ENCODE assay signal across 1 cellular context in genomic region chr20:18380908-18381529, GRCh38.
TF ChIP-seq lines count a peak whose summit lies in the region.

No MANE protein-coding gene starts in this region.

TF ChIP-seq in HepG2, 621 proteins besides CTCF, POLR2A, EP300 and RAD21 (continued from another document):
- TF ChIP-seq ZNF639 (CRISPR knock-in tag; conservative IDR thresholded peaks at IDR 0.05): no peak
- peak; percentile 58 for TF ChIP-seq SMC3 (IDR thresholded peaks at IDR 0.05; ENCODE audit: low read length)
- no peak for TF ChIP-seq ZNF17 (CRISPR knock-in tag; IDR thresholded peaks at IDR 0.05)
- TF ChIP-seq ZNF607 (CRISPR knock-in tag; IDR thresholded peaks at IDR 0.05; ENCODE audit: borderline replicate concordance): no peak
- TF ChIP-seq ZNF260 (CRISPR knock-in tag; IDR thresholded peaks at IDR 0.05; ENCODE audit: borderline replicate concordance, low read depth): no peak
- no peak for TF ChIP-seq ZNF251 (CRISPR knock-in tag; IDR thresholded peaks at IDR 0.05)
- TF ChIP-seq ZNF570 (CRISPR knock-in tag; IDR thresholded peaks at IDR 0.05; ENCODE audit: borderline replicate concordance): no peak
- TF ChIP-seq ZBTB1 (CRISPR knock-in tag; IDR thresholded peaks at IDR 0.05; ENCODE audit: borderline replicate concordance): no peak
- no peak for TF ChIP-seq ZNF773 (CRISPR knock-in tag; IDR thresholded peaks at IDR 0.05; ENCODE audit: borderline replicate concordance)
- TF ChIP-seq HIVEP1 (CRISPR knock-in tag; IDR thresholded peaks at IDR 0.05): no peak
- no peak for TF ChIP-seq ZNF263 (CRISPR knock-in tag; IDR thresholded peaks at IDR 0.05)
- TF ChIP-seq, protein P1, sequence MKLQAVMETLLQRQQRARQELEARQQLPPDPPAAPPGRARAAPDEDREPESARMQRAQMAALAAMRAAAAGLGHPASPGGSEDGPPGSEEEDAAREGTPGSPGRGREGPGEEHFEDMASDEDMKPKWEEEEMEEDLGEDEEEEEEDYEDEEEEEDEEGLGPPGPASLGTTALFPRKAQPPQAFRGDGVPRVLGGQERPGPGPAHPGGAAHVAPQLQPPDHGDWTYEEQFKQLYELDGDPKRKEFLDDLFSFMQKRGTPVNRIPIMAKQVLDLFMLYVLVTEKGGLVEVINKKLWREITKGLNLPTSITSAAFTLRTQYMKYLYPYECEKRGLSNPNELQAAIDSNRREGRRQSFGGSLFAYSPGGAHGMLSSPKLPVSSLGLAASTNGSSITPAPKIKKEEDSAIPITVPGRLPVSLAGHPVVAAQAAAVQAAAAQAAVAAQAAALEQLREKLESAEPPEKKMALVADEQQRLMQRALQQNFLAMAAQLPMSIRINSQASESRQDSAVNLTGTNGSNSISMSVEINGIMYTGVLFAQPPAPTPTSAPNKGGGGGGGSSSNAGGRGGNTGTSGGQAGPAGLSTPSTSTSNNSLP (IDR thresholded peaks at IDR 0.05; ENCODE audit: low read depth, low read length): no peak
- TF ChIP-seq ZNF780A (CRISPR knock-in tag; IDR thresholded peaks at IDR 0.05): no peak
- TF ChIP-seq MXD3 (CRISPR knock-in tag; IDR thresholded peaks at IDR 0.05): no peak
- no peak for TF ChIP-seq TBX3 (IDR thresholded peaks at IDR 0.05; ENCODE audit: borderline replicate concordance)
- TF ChIP-seq HMGA1 (CRISPR knock-in tag; conservative IDR thresholded peaks at IDR 0.05): no peak
- peak; percentile 69; the same call in 1 of the 2 replicates for TF ChIP-seq ZNF225 (CRISPR knock-in tag; IDR thresholded peaks at IDR 0.05)
- TF ChIP-seq HIC2 (CRISPR knock-in tag; IDR thresholded peaks at IDR 0.05; ENCODE audit: low read depth): no peak
- TF ChIP-seq ZNF740 (CRISPR knock-in tag; IDR thresholded peaks at IDR 0.05): no peak
- TF ChIP-seq THAP11 (CRISPR knock-in tag; IDR thresholded peaks at IDR 0.05): 0 out of 2 replicates have a peak, but pooled peaks have one; percentile 34
